1 cellular context compared by ENCODE assay signal in genomic region chr11:106086850-106087249, GRCh38.
TF ChIP-seq lines count a peak whose summit lies in the region.

No MANE protein-coding gene starts in this region.

TF ChIP-seq in GM23338, 12 proteins besides CTCF, POLR2A, EP300 and RAD21 (continued from another document):
- TF ChIP-seq CREB1 (CRISPR knock-in tag; IDR thresholded peaks at IDR 0.05; ENCODE audit: low read depth) (no peak), ZNF114 (CRISPR knock-in tag; IDR thresholded peaks at IDR 0.05) (no peak)
- TF ChIP-seq, protein P1, sequence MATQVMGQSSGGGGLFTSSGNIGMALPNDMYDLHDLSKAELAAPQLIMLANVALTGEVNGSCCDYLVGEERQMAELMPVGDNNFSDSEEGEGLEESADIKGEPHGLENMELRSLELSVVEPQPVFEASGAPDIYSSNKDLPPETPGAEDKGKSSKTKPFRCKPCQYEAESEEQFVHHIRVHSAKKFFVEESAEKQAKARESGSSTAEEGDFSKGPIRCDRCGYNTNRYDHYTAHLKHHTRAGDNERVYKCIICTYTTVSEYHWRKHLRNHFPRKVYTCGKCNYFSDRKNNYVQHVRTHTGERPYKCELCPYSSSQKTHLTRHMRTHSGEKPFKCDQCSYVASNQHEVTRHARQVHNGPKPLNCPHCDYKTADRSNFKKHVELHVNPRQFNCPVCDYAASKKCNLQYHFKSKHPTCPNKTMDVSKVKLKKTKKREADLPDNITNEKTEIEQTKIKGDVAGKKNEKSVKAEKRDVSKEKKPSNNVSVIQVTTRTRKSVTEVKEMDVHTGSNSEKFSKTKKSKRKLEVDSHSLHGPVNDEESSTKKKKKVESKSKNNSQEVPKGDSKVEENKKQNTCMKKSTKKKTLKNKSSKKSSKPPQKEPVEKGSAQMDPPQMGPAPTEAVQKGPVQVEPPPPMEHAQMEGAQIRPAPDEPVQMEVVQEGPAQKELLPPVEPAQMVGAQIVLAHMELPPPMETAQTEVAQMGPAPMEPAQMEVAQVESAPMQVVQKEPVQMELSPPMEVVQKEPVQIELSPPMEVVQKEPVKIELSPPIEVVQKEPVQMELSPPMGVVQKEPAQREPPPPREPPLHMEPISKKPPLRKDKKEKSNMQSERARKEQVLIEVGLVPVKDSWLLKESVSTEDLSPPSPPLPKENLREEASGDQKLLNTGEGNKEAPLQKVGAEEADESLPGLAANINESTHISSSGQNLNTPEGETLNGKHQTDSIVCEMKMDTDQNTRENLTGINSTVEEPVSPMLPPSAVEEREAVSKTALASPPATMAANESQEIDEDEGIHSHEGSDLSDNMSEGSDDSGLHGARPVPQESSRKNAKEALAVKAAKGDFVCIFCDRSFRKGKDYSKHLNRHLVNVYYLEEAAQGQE (IDR thresholded peaks at IDR 0.05; ENCODE audit: unreplicated experiment): no peak
TF ChIP-seq in GM23338: peak in this region for 0.
